Comparison of ENCODE assay signal across 1 cellular context in the genomic region with DNA sequence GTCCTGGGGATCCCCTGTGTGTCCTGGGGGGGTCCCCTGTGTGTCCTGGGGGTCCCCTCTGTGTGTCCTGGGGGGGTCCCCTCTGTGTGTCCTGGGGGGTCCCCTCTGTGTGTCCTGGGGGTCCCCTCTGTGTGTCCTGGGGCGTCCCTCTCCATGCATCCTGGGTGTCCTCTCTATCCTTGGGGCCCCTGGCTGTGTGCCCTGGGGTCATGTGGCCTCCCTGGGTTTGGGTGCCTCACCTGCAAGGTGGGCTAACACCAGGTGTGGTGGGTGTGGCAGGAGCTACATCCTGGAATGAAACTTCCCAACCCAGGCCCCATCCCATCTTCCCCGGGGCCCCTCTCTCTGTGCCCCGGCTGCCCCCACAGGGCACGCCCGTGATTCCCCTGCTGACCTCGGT.
TF ChIP-seq lines count a peak whose summit lies in the region.

No MANE protein-coding gene starts in this region.

TF ChIP-seq in HepG2, 621 proteins besides CTCF, POLR2A, EP300 and RAD21:
- TF ChIP-seq AGO2 (optimal IDR thresholded peaks at IDR 0.05; ENCODE audit: low read depth, low read length) = peak; percentile 16
- no peak for TF ChIP-seq SCMH1 (CRISPR knock-in tag; IDR thresholded peaks at IDR 0.05; ENCODE audit: borderline replicate concordance)
- peak; percentile 26 for TF ChIP-seq AGO1 (IDR thresholded peaks at IDR 0.05; ENCODE audit: low read depth, low read length, poor library complexity, severe bottlenecking)
